In genomic region chr1:113805639-113806038, GRCh38 we compare ENCODE assay signal across 17 cellular contexts.
"Had no signal": no experiment of that assay in that cellular context is flagged by ENCODE, and none has a peak within 500 bp of the region (broad histone marks: within the 10 kb centered on the region; RNA-seq: fewer than 3 reads in every experiment).

No MANE protein-coding gene starts in this region.

- DNase-seq: activated CD4-positive, alpha-beta T cell treated with anti-CD3 and anti-CD28 coated beads for 36 hours; activated CD8-positive, alpha-beta memory T cell treated with anti-CD3 and anti-CD28 coated beads, Interleukin-2, amount 50 U/mL, for 48 hours; activated CD8-positive, alpha-beta T cell treated with anti-CD3 and anti-CD28 coated beads for 36 hours; activated naive CD4-positive, alpha-beta T cell treated with anti-CD3 and anti-CD28 coated beads, Interleukin-2, amount 50 U/mL, for 16 hours; amygdala; brain microvascular endothelial cell; cerebellar nuclear complex; esophagus squamous epithelium; foreskin keratinocyte; head of caudate nucleus; mammary epithelial cell; stimulated activated CD4-positive, alpha-beta T cell treated with anti-CD3 and anti-CD28 coated beads, Interleukin-15, amount 100 ng/mL, for 24 hours; stimulated activated CD4-positive, alpha-beta T cell treated with anti-CD3 and anti-CD28 coated beads, Interleukin-4, amount 100 ng/mL, for 24 hours; T1000; tibial artery had no signal

- ATAC-seq: activated CD4-positive, alpha-beta T cell treated with anti-CD3 and anti-CD28 coated beads for 36 hours; activated CD8-positive, alpha-beta T cell treated with anti-CD3 and anti-CD28 coated beads for 36 hours; foreskin keratinocyte had no signal

- H3K4me3 ChIP-seq: esophagus squamous epithelium, tibial artery, vagina had no signal

- H3K36me3 ChIP-seq: brain microvascular endothelial cell, esophagus squamous epithelium, vagina had no signal

- H3K27ac ChIP-seq: foreskin keratinocyte, vagina, VCaP had no signal

- H3K27me3 ChIP-seq: brain microvascular endothelial cell, esophagus squamous epithelium, foreskin keratinocyte, tibial artery, vagina had no signal

- H3K9me3 Mint-ChIP-seq: activated CD8-positive, alpha-beta T cell treated with anti-CD3 and anti-CD28 coated beads for 36 hours had no signal

- H3K27me3 Mint-ChIP-seq: activated CD4-positive, alpha-beta T cell treated with anti-CD3 and anti-CD28 coated beads for 36 hours; activated CD8-positive, alpha-beta T cell treated with anti-CD3 and anti-CD28 coated beads for 36 hours had no signal

- H3K27ac Mint-ChIP-seq: activated CD4-positive, alpha-beta T cell treated with anti-CD3 and anti-CD28 coated beads for 36 hours; activated CD8-positive, alpha-beta T cell treated with anti-CD3 and anti-CD28 coated beads for 36 hours had no signal

- H3K4me3 Mint-ChIP-seq: activated CD4-positive, alpha-beta T cell treated with anti-CD3 and anti-CD28 coated beads for 36 hours; activated CD8-positive, alpha-beta T cell treated with anti-CD3 and anti-CD28 coated beads for 36 hours had no signal

- H3K9me3 ChIP-seq: esophagus squamous epithelium, tibial artery, vagina had no signal
